In the genomic region with DNA sequence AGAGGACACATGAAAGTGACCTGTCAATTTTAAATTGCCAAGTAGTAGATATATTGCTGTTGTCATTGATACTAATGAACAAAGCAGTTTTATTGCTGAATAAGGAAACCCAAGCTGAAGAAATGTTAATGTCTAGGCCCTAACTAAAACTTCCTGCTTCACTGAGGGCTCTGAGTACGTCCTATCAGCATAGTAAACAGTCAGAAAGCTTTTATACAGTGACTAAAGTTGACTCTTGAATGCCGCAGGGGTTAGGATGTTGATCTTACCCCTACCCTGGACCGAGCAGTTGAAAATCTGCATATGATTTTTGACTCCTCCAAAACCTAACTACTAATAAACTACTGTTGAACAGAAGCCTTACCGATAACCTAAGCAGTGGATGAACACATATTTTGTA, we compare ENCODE assay signal across 18 cellular contexts.
DNase-seq lines count a peak whose midpoint lies in the region; ATAC-seq lines count a peak whose summit lies in the region.
"Had no signal": no experiment of that assay in that cellular context is flagged by ENCODE, and none has a peak within 500 bp of the region (broad histone marks: within the 10 kb centered on the region; RNA-seq: fewer than 3 reads in every experiment).

No MANE protein-coding gene starts in this region.

- H3K4me1 Mint-ChIP-seq in activated naive CD8-positive, alpha-beta T cell (ENCODE audit: low read depth): peaks cover 84% of the 10 kb centered on the region
- H3K4me1 Mint-ChIP-seq in naive thymus-derived CD4-positive, alpha-beta T cell: peaks cover 24 to 91% (median 83%) of the 10 kb centered on the region in 7 donors
- H3K4me1 Mint-ChIP-seq in activated CD4-positive, alpha-beta T cell treated with anti-CD3 and anti-CD28 coated beads, Interleukin-2, amount 10 ng/mL, durations not matched to agents 24 days and 14 days: peaks cover 20% of the 10 kb centered on the region
- H3K4me1 Mint-ChIP-seq: H9 had no signal

- peaks cover 99% of the 10 kb centered on the region for H3K79me2 ChIP-seq in GM23248 (ENCODE audit: insufficient read depth)

- POLR2A ChIA-PET in naive thymus-derived CD4-positive, alpha-beta T cell (lab: Charles Lee): interaction anchor here (0.6 to 1.3 kb wide), 3 partner anchors 14 to 61 kb away, joined by 3 to 6 read pairs (median 4); no protein-coding TSS in a partner anchor

- ATAC-seq in naive thymus-derived CD4-positive, alpha-beta T cell: peak; percentile 6
- ATAC-seq in GM18907 (IDR thresholded peaks at IDR 0.05; ENCODE audit: unreplicated experiment): no peak
- ATAC-seq: Panc1 had no signal

- peaks cover 20% of the 10 kb centered on the region for H3F3A ChIP-seq in GM23248 (ENCODE audit: insufficient read depth)

- H3K9me3 ChIP-seq in GM23248 (ENCODE audit: low read depth): no peaks in the 10 kb centered on the region
- H3K9me3 ChIP-seq in naive thymus-derived CD4-positive, alpha-beta T cell (ENCODE audit: control insufficient read depth in 2 of 3, low read length in 3 of 3): no peaks in the 10 kb centered on the region
- H3K9me3 ChIP-seq in effector memory CD4-positive, alpha-beta T cell (ENCODE audit: control insufficient read depth, low read length): no peaks in the 10 kb centered on the region
- H3K9me3 ChIP-seq: BLaER1 had no signal

- H3K27ac ChIP-seq in GM23248: peak overlapping the region; percentile 25; the same call in 1 of the 2 replicates
- H3K27ac ChIP-seq in naive thymus-derived CD4-positive, alpha-beta T cell (ENCODE audit: low read depth, low read length): no peak overlapping the region
- H3K27ac ChIP-seq in effector memory CD4-positive, alpha-beta T cell (ENCODE audit: insufficient read depth, low read length, poor library complexity, severe bottlenecking): no peak overlapping the region
- H3K27ac ChIP-seq: 22Rv1, BLaER1 had no signal

- no peak overlapping the region for H3K4me2 ChIP-seq in GM23248 (ENCODE audit: unreplicated experiment)
- H3K4me2 ChIP-seq: BLaER1 had no signal

- no peaks in the 10 kb centered on the region for H3K36me3 ChIP-seq in GM23248 (ENCODE audit: low read depth)
- H3K36me3 ChIP-seq in naive thymus-derived CD4-positive, alpha-beta T cell (ENCODE audit: control insufficient read depth in 2 of 3, insufficient read depth in 3 of 3, low read length in 3 of 3): no peaks in the 10 kb centered on the region
- no peaks in the 10 kb centered on the region for H3K36me3 ChIP-seq in effector memory CD4-positive, alpha-beta T cell (ENCODE audit: control insufficient read depth, insufficient read depth, low read length)

- no peak overlapping the region for H3K4me3 ChIP-seq in GM23248
- no peak overlapping the region for H3K4me3 ChIP-seq in naive thymus-derived CD4-positive, alpha-beta T cell (ENCODE audit: low read length)
- H3K4me3 ChIP-seq in effector memory CD4-positive, alpha-beta T cell (ENCODE audit: insufficient read depth, low read depth, low read length, poor library complexity, severe bottlenecking): no peak overlapping the region
- H3K4me3 ChIP-seq: BLaER1 had no signal

- peaks cover 38% of the 10 kb centered on the region for H3K4me1 ChIP-seq in GM23248 (ENCODE audit: insufficient read depth)
- peaks cover 0 to 28% of the 10 kb centered on the region in 2 donors for H3K4me1 ChIP-seq in naive thymus-derived CD4-positive, alpha-beta T cell (ENCODE audit: control insufficient read depth in 2 of 2, insufficient read depth in 2 of 2, low read length in 2 of 2)
- H3K4me1 ChIP-seq in effector memory CD4-positive, alpha-beta T cell (ENCODE audit: control insufficient read depth, insufficient read depth, low read length, poor library complexity, severe bottlenecking): peaks cover 3% of the 10 kb centered on the region
- H3K4me1 ChIP-seq: BLaER1 had no signal

- no peak overlapping the region for H3K9ac ChIP-seq in GM23248
- H3K9ac ChIP-seq: BLaER1 had no signal

- WGBS in GM23248 (ENCODE audit: low coverage in 1 of 2, low lambda C conversion rate in 2 of 2, missing lambda C conversion rate in 2 of 2), 2 experiments: 85 to 93% methylated on average over 4 of the region's 4 CpGs

- no peak overlapping the region for H3K4me3 Mint-ChIP-seq in activated naive CD8-positive, alpha-beta T cell
- peak overlapping the region in 1 of 10 donors; percentile 29 for H3K4me3 Mint-ChIP-seq in naive thymus-derived CD4-positive, alpha-beta T cell
- no peak overlapping the region for H3K4me3 Mint-ChIP-seq in activated CD4-positive, alpha-beta T cell treated with anti-CD3 and anti-CD28 coated beads, Interleukin-2, amount 10 ng/mL, durations not matched to agents 24 days and 14 days
- H3K4me3 Mint-ChIP-seq: H9 had no signal

- H3K27ac Mint-ChIP-seq in activated naive CD8-positive, alpha-beta T cell: peak overlapping the region; percentile 12
- H3K27ac Mint-ChIP-seq in naive thymus-derived CD4-positive, alpha-beta T cell: peak overlapping the region in 7 of 9 donors; percentile 1 to 78 (median 62)
- H3K27ac Mint-ChIP-seq in activated CD4-positive, alpha-beta T cell treated with anti-CD3 and anti-CD28 coated beads, Interleukin-2, amount 10 ng/mL, durations not matched to agents 24 days and 14 days: no peak overlapping the region
- H3K27ac Mint-ChIP-seq: H9 had no signal

- H3K9me2 ChIP-seq in GM23248 (ENCODE audit: insufficient read depth): no peaks in the 10 kb centered on the region

- peaks cover 7% of the 10 kb centered on the region for H3K9me3 Mint-ChIP-seq in activated naive CD8-positive, alpha-beta T cell (ENCODE audit: low read depth)
- no peaks in the 10 kb centered on the region for H3K9me3 Mint-ChIP-seq in naive thymus-derived CD4-positive, alpha-beta T cell
- peaks cover 3% of the 10 kb centered on the region for H3K9me3 Mint-ChIP-seq in activated CD4-positive, alpha-beta T cell treated with anti-CD3 and anti-CD28 coated beads, Interleukin-2, amount 10 ng/mL, durations not matched to agents 24 days and 14 days
- H3K9me3 Mint-ChIP-seq: H9 had no signal

- no peaks in the 10 kb centered on the region for H4K20me1 ChIP-seq in GM23248 (ENCODE audit: insufficient read depth)

- CTCF ChIA-PET in naive thymus-derived CD4-positive, alpha-beta T cell (lab: Charles Lee): no interaction called here

- intact Hi-C loops in naive thymus-derived CD4-positive, alpha-beta T cell (cut with micrococcal nuclease): no loop called here
- intact Hi-C loops in activated CD4-positive, alpha-beta T cell treated with anti-CD3 and anti-CD28 coated beads, Interleukin-2, amount 10 ng/mL, durations not matched to agents 24 days and 14 days (cut with micrococcal nuclease): no loop called here

- no peaks in the 10 kb centered on the region for H3K27me3 ChIP-seq in GM23248 (replicated peaks; ENCODE audit: insufficient read depth)
- H3K27me3 ChIP-seq in naive thymus-derived CD4-positive, alpha-beta T cell (ENCODE audit: control insufficient read depth in 2 of 2, insufficient read depth in 2 of 2, low read length in 2 of 2): no peaks in the 10 kb centered on the region
- no peaks in the 10 kb centered on the region for H3K27me3 ChIP-seq in effector memory CD4-positive, alpha-beta T cell (replicated peaks; ENCODE audit: control insufficient read depth, insufficient read depth, low read length, poor library complexity, severe bottlenecking)
- H3K27me3 ChIP-seq: BLaER1 had no signal

- peak; percentile 2 for DNase-seq in NCI-H510A treated with DMSO at 0.1 percent for 48 hours (lab: John Stamatoyannopoulos, UW)
- DNase-seq in NCI-H510A (lab: John Stamatoyannopoulos, UW): no peak
- no peak for DNase-seq in GM23248
- DNase-seq in naive thymus-derived CD4-positive, alpha-beta T cell: no peak
- no peak for DNase-seq in effector memory CD4-positive, alpha-beta T cell
- no peak for DNase-seq in activated CD4-positive, alpha-beta T cell treated with anti-CD3 and anti-CD28 coated beads, Interleukin-2, amount 10 ng/mL, durations not matched to agents 24 days and 14 days
- DNase-seq: ACHN, H9, KBM-7, NCI-H1092, NCI-H1436, NCI-H748 treated with DMSO at 0.1 percent for 48 hours, SIG-M5 had no signal

- in situ Hi-C loops in GM23248 (cut with MboI): no loop called here

- H3K27me3 Mint-ChIP-seq in activated naive CD8-positive, alpha-beta T cell: no peaks in the 10 kb centered on the region
- no peaks in the 10 kb centered on the region for H3K27me3 Mint-ChIP-seq in naive thymus-derived CD4-positive, alpha-beta T cell
- no peaks in the 10 kb centered on the region for H3K27me3 Mint-ChIP-seq in activated CD4-positive, alpha-beta T cell treated with anti-CD3 and anti-CD28 coated beads, Interleukin-2, amount 10 ng/mL, durations not matched to agents 24 days and 14 days

- no peak overlapping the region for H2AFZ ChIP-seq in GM23248

- H3K36me3 Mint-ChIP-seq in activated naive CD8-positive, alpha-beta T cell: peaks cover 22% of the 10 kb centered on the region
- peaks cover 6 to 29% (median 16%) of the 10 kb centered on the region in 5 donors for H3K36me3 Mint-ChIP-seq in naive thymus-derived CD4-positive, alpha-beta T cell
- peaks cover 19% of the 10 kb centered on the region for H3K36me3 Mint-ChIP-seq in activated CD4-positive, alpha-beta T cell treated with anti-CD3 and anti-CD28 coated beads, Interleukin-2, amount 10 ng/mL, durations not matched to agents 24 days and 14 days (ENCODE audit: low read depth)
